14 cellular contexts compared by ENCODE assay signal in the genomic region with DNA sequence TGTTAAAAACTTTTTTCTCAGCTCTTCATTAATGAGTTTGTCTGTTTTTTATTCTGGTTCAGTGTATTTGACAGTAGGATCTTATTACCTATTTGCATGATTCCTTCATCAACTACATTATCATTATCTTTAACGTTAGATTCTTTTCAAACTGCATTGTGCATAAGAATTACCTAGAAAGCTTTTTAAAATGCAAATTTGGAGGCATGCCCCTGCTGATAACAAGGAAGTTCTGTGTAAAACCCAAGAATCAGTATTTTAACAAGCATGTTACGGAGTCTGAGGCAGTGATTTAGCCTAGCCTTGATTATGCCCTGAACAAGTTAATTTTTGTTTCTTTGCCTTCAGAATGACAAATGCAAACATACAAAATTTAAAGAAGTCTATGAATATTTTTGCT. TPM values are rescaled to one million over a fixed set of nuclear protein-coding genes. Genes with fewer than 3 reads are reported as not detected.
DNase-seq lines count a peak whose midpoint lies in the region; ATAC-seq and TF ChIP-seq lines count a peak whose summit lies in the region.
"Had no signal": no experiment of that assay in that cellular context is flagged by ENCODE, and none has a peak within 500 bp of the region (broad histone marks: within the 10 kb centered on the region; RNA-seq: fewer than 3 reads in every experiment).

No MANE protein-coding gene starts in this region.

- no peak for TF ChIP-seq CTCF in esophagus squamous epithelium (IDR thresholded peaks at IDR 0.05)

- 55% methylated on average over 2 of the region's 2 CpGs for WGBS in right cardiac atrium
- 50 to 63% methylated on average over 2 of the region's 2 CpGs for WGBS in esophagus squamous epithelium, 2 donors

- no peak for ATAC-seq in right cardiac atrium
- no peak for ATAC-seq in HG03460 (IDR thresholded peaks at IDR 0.05; ENCODE audit: unreplicated experiment)

- peaks cover under 1% of the 10 kb centered on the region for H3K4me1 ChIP-seq in right cardiac atrium (ENCODE audit: control insufficient read depth, insufficient read depth, low read length)
- peaks cover 0 to 89% (median 13%) of the 10 kb centered on the region in 3 donors for H3K4me1 ChIP-seq in esophagus squamous epithelium

- DNase-seq in right cardiac atrium (no peak), cardiac septum (ENCODE audit: low spot score) (no peak), esophagus squamous epithelium (lab: John Stamatoyannopoulos, UW) (no peak), NCI-H128 (lab: John Stamatoyannopoulos, UW; ENCODE audit: unreplicated experiment) (no peak), T-helper 9 cell (no peak)
- DNase-seq: Caco-2, DMS79 treated with DMSO at 0.1 percent for 48 hours, KBM-7, NCI-H1048, NCI-H69, PC-3 had no signal

- H3K9me3 ChIP-seq in right cardiac atrium (ENCODE audit: control insufficient read depth, low read length) (no peaks in the 10 kb centered on the region), esophagus squamous epithelium (no peaks in the 10 kb centered on the region)
- H3K9me3 ChIP-seq: A549, Caco-2 had no signal

- no peak overlapping the region for H3K27ac ChIP-seq in right cardiac atrium (ENCODE audit: low read length)
- H3K27ac ChIP-seq in esophagus squamous epithelium, result peak overlapping the region in 3 of 4 donors; percentile 10 to 96 (median 44)
- peak overlapping the region in 14 of 21 experiments; percentile 0 to 98 (median 46) for H3K27ac ChIP-seq in skin epidermis

- peaks cover 0 to 19% (median 0%) of the 10 kb centered on the region in 3 donors for H3K36me3 ChIP-seq in esophagus squamous epithelium

- TF ChIP-seq POLR2A in esophagus squamous epithelium (IDR thresholded peaks at IDR 0.05), result no peak

- intact Hi-C loops in right cardiac atrium (cut with DNase I) (loop anchor here in 1 of 4 donors (10.0 kb wide), 1 partner anchor 212 kb away; no protein-coding TSS in a partner anchor), cardiac septum (cut with DNase I) (loop anchor here (1.0 kb wide), 1 partner anchor 7 kb away; no protein-coding TSS in a partner anchor), esophagus squamous epithelium (cut with DNase I) (no loop called here)

- H3K27me3 ChIP-seq in right cardiac atrium (ENCODE audit: control insufficient read depth, insufficient read depth), result no peaks in the 10 kb centered on the region
- no peaks in the 10 kb centered on the region for H3K27me3 ChIP-seq in esophagus squamous epithelium

- H3K4me3 ChIP-seq in right cardiac atrium (ENCODE audit: low read length) (peak overlapping the region; percentile 10), esophagus squamous epithelium (peak overlapping the region in 1 of 4 donors; percentile 10), skin epidermis (no peak overlapping the region)
- H3K4me3 ChIP-seq: A549 had no signal

RNA-seq across cellular contexts. Expression of gene AHR, which starts 14.2 kb away (rescaled TPM):
- 10 to 100 TPM; 17.4 to 30.3 (median 27.3) TPM for total RNA-seq in right cardiac atrium
- 7.6 TPM for polyA plus RNA-seq in right cardiac atrium
- 44.1 TPM for total RNA-seq in cardiac septum
- 10 to 100 TPM; 29.8 to 89.5 (median 57.5) TPM for total RNA-seq in esophagus squamous epithelium
